In the genomic region with DNA sequence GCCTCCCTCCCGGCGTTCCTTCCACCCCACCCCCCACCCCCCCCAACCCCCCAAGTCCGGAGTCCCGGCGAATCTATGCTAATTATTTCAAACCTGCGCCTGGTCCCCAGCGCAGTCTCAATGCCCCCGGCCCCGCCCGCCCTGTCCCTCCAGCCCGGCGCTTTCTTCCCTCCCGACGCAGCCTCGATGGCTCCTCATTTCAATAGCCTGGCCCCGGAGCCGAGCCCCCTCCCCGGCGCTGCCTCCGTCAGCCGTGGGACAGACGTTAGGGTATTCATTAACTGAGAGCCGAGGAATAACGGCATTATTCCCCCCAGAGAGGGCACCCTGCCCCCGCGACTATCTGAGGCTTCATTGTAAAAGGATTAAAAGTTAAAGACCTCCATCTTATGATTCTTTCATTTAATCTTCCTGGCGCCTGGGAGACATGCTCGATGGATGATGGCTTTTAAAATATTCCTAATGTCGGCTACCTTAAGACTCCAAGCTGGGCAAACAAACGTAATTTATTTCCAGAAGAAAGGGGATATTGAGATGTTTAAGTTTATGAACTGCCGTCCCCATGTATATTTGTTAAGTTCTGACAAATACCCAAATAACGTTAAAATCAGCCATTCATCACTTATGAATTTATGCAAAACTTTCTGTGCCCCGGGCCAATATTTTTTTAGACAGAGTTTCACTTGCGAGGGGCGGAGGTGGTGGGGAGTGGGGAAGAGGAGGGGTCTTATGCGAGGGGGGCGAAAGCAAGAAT, we compare ENCODE assay signal across 8 cellular contexts. TPM values are rescaled to one million over a fixed set of nuclear protein-coding genes. Genes with fewer than 3 reads are reported as not detected.
DNase-seq lines count a peak whose midpoint lies in the region; ATAC-seq, FAIRE-seq and TF ChIP-seq lines count a peak whose summit lies in the region.

No MANE protein-coding gene starts in this region.

- no peak for ATAC-seq in SK-N-SH treated with all-trans-retinoic acid at 6 μM for 48 hours
- ATAC-seq in T-cell (replicated peaks in 1 of 4) = no peak
- no peak for ATAC-seq in stimulated activated naive CD8-positive, alpha-beta T cell treated with anti-CD3 and anti-CD28 coated beads, Interleukin-15, Interleukin-2, amounts not matched to agents 100 U/mL and 50 U/mL, for 24 hours

- H4K20me1 ChIP-seq in SK-N-SH (ENCODE audit: insufficient read depth) = no peaks in the 10 kb centered on the region
- no peaks in the 10 kb centered on the region for H4K20me1 ChIP-seq in hepatocyte (ENCODE audit: insufficient read depth, poor library complexity, severe bottlenecking)

- H3K4me2 ChIP-seq in SK-N-SH (peak overlapping the region; percentile 64), hepatocyte (peak overlapping the region; percentile 99)

- H3K27me3 ChIP-seq in SK-N-SH (ENCODE audit: insufficient read depth) (peaks cover 4% of the 10 kb centered on the region; the same call in 1 of the 2 replicates), hepatocyte (peaks cover 53% of the 10 kb centered on the region)

- H3K36me3 Mint-ChIP-seq in T-cell = no peaks in the 10 kb centered on the region

- peaks cover 59 to 64% (median 60%) of the 10 kb centered on the region in 3 donors for H3K4me1 Mint-ChIP-seq in T-cell

- no peaks in the 10 kb centered on the region for H3K9me2 ChIP-seq in SK-N-SH
- H3K9me2 ChIP-seq in hepatocyte (replicated peaks; ENCODE audit: insufficient read depth) = no peaks in the 10 kb centered on the region

- TF ChIP-seq RAD21 in SK-N-SH (IDR thresholded peaks at IDR 0.05; ENCODE audit: low read length) = no peak

- H2AFZ ChIP-seq in SK-N-SH (ENCODE audit: low read depth) (peak overlapping the region; percentile 89), hepatocyte (no peak overlapping the region)

- peak overlapping the region in 1 of 2 experiments; percentile 42; a peak in 2 of 4 replicates for H3K27ac ChIP-seq in SK-N-SH (ENCODE audit: low read depth in 2 of 2, low read length in 1 of 2)
- peak overlapping the region; percentile 44 for H3K27ac ChIP-seq in hepatocyte

- H3K36me3 ChIP-seq in SK-N-SH (replicated peaks in 1 of 2; ENCODE audit: control insufficient read depth in 1 of 2, insufficient read depth in 2 of 2, low read length in 1 of 2) (no peaks in the 10 kb centered on the region), hepatocyte (replicated peaks; ENCODE audit: insufficient read depth, low read depth) (no peaks in the 10 kb centered on the region)

- no peaks in the 10 kb centered on the region for H3K9me3 Mint-ChIP-seq in T-cell

- H3K9ac ChIP-seq in SK-N-SH = peak overlapping the region; percentile 56; the same call in 1 of the 2 replicates

- DNase-seq in SK-N-SH (peak; percentile 40), T-cell (peak in 3 of 34 experiments; percentile 10 to 22 (median 18)), hepatocyte (ENCODE audit: low spot score) (no peak), GM12892 (ENCODE audit: insufficient read length) (no peak), C1 segment of cervical spinal cord (lab: John Stamatoyannopoulos, UW) (no peak), NCI-H1417 treated with DMSO at 0.1 percent for 48 hours (lab: John Stamatoyannopoulos, UW) (no peak)
- DNase-seq in stimulated activated naive CD8-positive, alpha-beta T cell treated with anti-CD3 and anti-CD28 coated beads, Interleukin-15, Interleukin-2, amounts not matched to agents 100 U/mL and 50 U/mL, for 24 hours = peak; percentile 40

- peak overlapping the region; percentile 83 to 94 (median 85) for H3K4me3 Mint-ChIP-seq in T-cell

- peaks cover 5 to 41% of the 10 kb centered on the region in 2 donors for H3K27me3 Mint-ChIP-seq in T-cell

- no peak for TF ChIP-seq POLR2A in GM12892 (IDR thresholded peaks at IDR 0.05; ENCODE audit: low read depth, low read length)

- H3K4me1 ChIP-seq in SK-N-SH (ENCODE audit: control insufficient read depth in 1 of 2, insufficient read depth in 2 of 2, low read depth in 1 of 2, low read length in 1 of 2) (peaks cover 5 to 18% of the 10 kb centered on the region in 2 experiments; a peak in 3 of 4 replicates), hepatocyte (ENCODE audit: insufficient read depth) (peaks cover 17% of the 10 kb centered on the region)

- H3K79me2 ChIP-seq in SK-N-SH (ENCODE audit: insufficient read depth) (peaks cover 9% of the 10 kb centered on the region; the same call in 1 of the 2 replicates), hepatocyte (no peaks in the 10 kb centered on the region)

- POLR2A ChIA-PET in SK-N-SH (lab: Yijun Ruan, JAX) (no interaction called here), T-cell (lab: Charles Lee) (no interaction called here)

- 4% methylated on average over 37 of the region's 37 CpGs for WGBS in SK-N-SH (ENCODE audit: low lambda C conversion rate)
- under 1% methylated on average over 28 of the region's 37 CpGs for WGBS in hepatocyte (ENCODE audit: low lambda C conversion rate, missing lambda C conversion rate)

- H3K27ac Mint-ChIP-seq in T-cell = peak overlapping the region; percentile 90 to 94

- H3K9me3 ChIP-seq in SK-N-SH (no peaks in the 10 kb centered on the region), hepatocyte (ENCODE audit: low read depth) (no peaks in the 10 kb centered on the region)

- no peak for TF ChIP-seq EP300 in SK-N-SH (IDR thresholded peaks at IDR 0.05; ENCODE audit: borderline replicate concordance in 1 of 2, low read depth in 1 of 2, low read length in 1 of 2)

- H3F3A ChIP-seq in SK-N-SH (replicated peaks; ENCODE audit: insufficient read depth) = peaks cover 31% of the 10 kb centered on the region

- H3K4me3 ChIP-seq in SK-N-SH (ENCODE audit: low read depth in 2 of 2, low read length in 1 of 2) = peak overlapping the region; percentile 37 to 46; a peak in 3 of 4 replicates
- peak overlapping the region; percentile 5 for H3K4me3 ChIP-seq in hepatocyte

- TF ChIP-seq CTCF in SK-N-SH (IDR thresholded peaks at IDR 0.05) (no peak), hepatocyte (IDR thresholded peaks at IDR 0.05; ENCODE audit: poor library complexity) (no peak)

- no peak for FAIRE-seq in GM12892 (lab: Jason Lieb, UNC)

- CTCF ChIA-PET in SK-N-SH (lab: Yijun Ruan, JAX) (interaction anchor here (0.8 to 11.7 kb wide), 3 partner anchors 112 to 183 kb away, joined by 3 to 253 read pairs (median 6); no protein-coding TSS in a partner anchor), T-cell (lab: Charles Lee) (no interaction called here)

TF ChIP-seq in SK-N-SH, 30 proteins besides CTCF, POLR2A, EP300 and RAD21:
- TF ChIP-seq PBX3 (IDR thresholded peaks at IDR 0.05) (no peak), RFX5 (IDR thresholded peaks at IDR 0.05; ENCODE audit: low read length) (no peak), FOSL2 (IDR thresholded peaks at IDR 0.05; ENCODE audit: borderline replicate concordance, low read depth) (no peak), USF2 (IDR thresholded peaks at IDR 0.05; ENCODE audit: borderline replicate concordance, low read depth, low read length) (no peak), EZH2phosphoT487 (IDR thresholded peaks at IDR 0.05; ENCODE audit: borderline replicate concordance, low read depth) (peak; percentile 61; the same call in 1 of the 2 replicates)
TF ChIP-seq in SK-N-SH: peak in this region for 1.

TF ChIP-seq in SK-N-SH treated with all-trans-retinoic acid at 6 μM for 48 hours, 23 proteins besides CTCF, POLR2A, EP300 and RAD21 (continues in another document):
- TF ChIP-seq SNAI2 (CRISPR knock-in tag; IDR thresholded peaks at IDR 0.05) = no peak
- TF ChIP-seq, protein P1, sequence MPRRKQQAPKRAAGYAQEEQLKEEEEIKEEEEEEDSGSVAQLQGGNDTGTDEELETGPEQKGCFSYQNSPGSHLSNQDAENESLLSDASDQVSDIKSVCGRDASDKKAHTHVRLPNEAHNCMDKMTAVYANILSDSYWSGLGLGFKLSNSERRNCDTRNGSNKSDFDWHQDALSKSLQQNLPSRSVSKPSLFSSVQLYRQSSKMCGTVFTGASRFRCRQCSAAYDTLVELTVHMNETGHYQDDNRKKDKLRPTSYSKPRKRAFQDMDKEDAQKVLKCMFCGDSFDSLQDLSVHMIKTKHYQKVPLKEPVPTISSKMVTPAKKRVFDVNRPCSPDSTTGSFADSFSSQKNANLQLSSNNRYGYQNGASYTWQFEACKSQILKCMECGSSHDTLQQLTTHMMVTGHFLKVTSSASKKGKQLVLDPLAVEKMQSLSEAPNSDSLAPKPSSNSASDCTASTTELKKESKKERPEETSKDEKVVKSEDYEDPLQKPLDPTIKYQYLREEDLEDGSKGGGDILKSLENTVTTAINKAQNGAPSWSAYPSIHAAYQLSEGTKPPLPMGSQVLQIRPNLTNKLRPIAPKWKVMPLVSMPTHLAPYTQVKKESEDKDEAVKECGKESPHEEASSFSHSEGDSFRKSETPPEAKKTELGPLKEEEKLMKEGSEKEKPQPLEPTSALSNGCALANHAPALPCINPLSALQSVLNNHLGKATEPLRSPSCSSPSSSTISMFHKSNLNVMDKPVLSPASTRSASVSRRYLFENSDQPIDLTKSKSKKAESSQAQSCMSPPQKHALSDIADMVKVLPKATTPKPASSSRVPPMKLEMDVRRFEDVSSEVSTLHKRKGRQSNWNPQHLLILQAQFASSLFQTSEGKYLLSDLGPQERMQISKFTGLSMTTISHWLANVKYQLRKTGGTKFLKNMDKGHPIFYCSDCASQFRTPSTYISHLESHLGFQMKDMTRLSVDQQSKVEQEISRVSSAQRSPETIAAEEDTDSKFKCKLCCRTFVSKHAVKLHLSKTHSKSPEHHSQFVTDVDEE (CRISPR knock-in tag; IDR thresholded peaks at IDR 0.05) = no peak
- TF ChIP-seq PPARA (CRISPR knock-in tag; IDR thresholded peaks at IDR 0.05; ENCODE audit: borderline replicate concordance) = no peak
- TF ChIP-seq ARNTL (CRISPR knock-in tag; IDR thresholded peaks at IDR 0.05; ENCODE audit: borderline replicate concordance, low read depth) = no peak
- TF ChIP-seq, protein P2, sequence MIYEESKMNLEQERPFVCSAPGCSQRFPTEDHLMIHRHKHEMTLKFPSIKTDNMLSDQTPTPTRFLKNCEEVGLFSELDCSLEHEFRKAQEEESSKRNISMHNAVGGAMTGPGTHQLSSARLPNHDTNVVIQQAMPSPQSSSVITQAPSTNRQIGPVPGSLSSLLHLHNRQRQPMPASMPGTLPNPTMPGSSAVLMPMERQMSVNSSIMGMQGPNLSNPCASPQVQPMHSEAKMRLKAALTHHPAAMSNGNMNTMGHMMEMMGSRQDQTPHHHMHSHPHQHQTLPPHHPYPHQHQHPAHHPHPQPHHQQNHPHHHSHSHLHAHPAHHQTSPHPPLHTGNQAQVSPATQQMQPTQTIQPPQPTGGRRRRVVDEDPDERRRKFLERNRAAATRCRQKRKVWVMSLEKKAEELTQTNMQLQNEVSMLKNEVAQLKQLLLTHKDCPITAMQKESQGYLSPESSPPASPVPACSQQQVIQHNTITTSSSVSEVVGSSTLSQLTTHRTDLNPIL (CRISPR knock-in tag; IDR thresholded peaks at IDR 0.05; ENCODE audit: low read depth) = no peak
- no peak for TF ChIP-seq OSR1 (CRISPR knock-in tag; IDR thresholded peaks at IDR 0.05)
- TF ChIP-seq ZNF565 (CRISPR knock-in tag; conservative IDR thresholded peaks at IDR 0.05; ENCODE audit: low read depth) = no peak
- TF ChIP-seq CSDC2 (CRISPR knock-in tag; IDR thresholded peaks at IDR 0.05) = no peak
- no peak for TF ChIP-seq ZC3H10 (CRISPR knock-in tag; IDR thresholded peaks at IDR 0.05)

RNA-seq across cellular contexts. Expression of gene NOG, which starts 3.4 kb away (rescaled TPM):
- 3.1 and 3.2 TPM in 2 replicates for polyA plus RNA-seq in SK-N-SH (2012; rRNA removed)
- polyA plus RNA-seq in SK-N-SH (2012; cell fraction: cytosol; rRNA removed) = 1.4 and 2.7 TPM in 2 replicates
- 2.5 and 2.7 TPM in 2 replicates for polyA plus RNA-seq in SK-N-SH (2012; cell fraction: nucleus; rRNA removed)
- 10 to 100 TPM in 4 of 5 donors, 1 to 10 TPM in 1; 9.2 to 82.3 (median 64.6) TPM for total RNA-seq in T-cell
- 9.1 and 10.7 TPM in 2 replicates for total RNA-seq in hepatocyte
- polyA plus RNA-seq in hepatocyte = 9.5 and 11.0 TPM in 2 replicates
- polyA plus RNA-seq in GM12892 (2012; ENCODE audit: missing spikeins) = not detected

Comparison
In these comparisons a context has a peak if more than half of its experiments do, and no peak if none do; other contexts are left out.
1. DNase-seq: peak in SK-N-SH (single experiment) and stimulated activated naive CD8-positive, alpha-beta T cell treated with anti-CD3 and anti-CD28 coated beads, Interleukin-15, Interleukin-2, amounts not matched to agents 100 U/mL and 50 U/mL, for 24 hours (single experiment); none in hepatocyte (single experiment), GM12892 (single experiment), C1 segment of cervical spinal cord (0 of 14) and NCI-H1417 treated with DMSO at 0.1 percent for 48 hours (single experiment).